8 cellular contexts compared by ENCODE assay signal in genomic region chr3:27677554-27677953, GRCh38. TPM values are rescaled to one million over a fixed set of nuclear protein-coding genes. Genes with fewer than 3 reads are reported as not detected.
DNase-seq lines count a peak whose midpoint lies in the region; ATAC-seq and TF ChIP-seq lines count a peak whose summit lies in the region.
"Had no signal": no experiment of that assay in that cellular context is flagged by ENCODE, and none has a peak within 500 bp of the region (broad histone marks: within the 10 kb centered on the region; RNA-seq: fewer than 3 reads in every experiment).

No MANE protein-coding gene starts in this region.

- intact Hi-C loops in ascending aorta (cut with DNase I), result loop anchor here (1.0 to 5.0 kb wide), 5 partner anchors 44 to 193 kb away; partner anchors contain the start of gene SLC4A7
- intact Hi-C loops in heart right ventricle (cut with DNase I), result loop anchor here in 5 of 10 donors (5.0 to 10.0 kb wide), 5 partner anchors 113 to 543 kb away; partner anchors contain the start of gene SLC4A7 (in 1 of the 5)

- no peaks in the 10 kb centered on the region for H3K9me3 ChIP-seq in ascending aorta
- H3K9me3 ChIP-seq in heart right ventricle, result no peaks in the 10 kb centered on the region

- ATAC-seq in heart right ventricle, result peak; percentile 43 to 89 (median 68)

- WGBS in heart right ventricle, 2 donors, result 76 to 90% methylated on average over 3 of the region's 3 CpGs

- H3K36me3 ChIP-seq in ascending aorta (no peaks in the 10 kb centered on the region), heart right ventricle (no peaks in the 10 kb centered on the region)

- H3K4me1 ChIP-seq in ascending aorta, result peaks cover 3 to 24% of the 10 kb centered on the region in 2 donors
- H3K4me1 ChIP-seq in heart right ventricle, result peaks cover 0 to 13% (median 10%) of the 10 kb centered on the region in 9 donors

- H3K4me3 ChIP-seq in HFF-Myc (replicated peaks; ENCODE audit: low read depth, low read length) (no peak overlapping the region), ascending aorta (no peak overlapping the region), heart right ventricle (no peak overlapping the region)

- H3K27ac ChIP-seq in ascending aorta (peak overlapping the region; percentile 62 to 64), heart right ventricle (peak overlapping the region in 1 of 10 donors; percentile 34)

- no peak for TF ChIP-seq CTCF in HFF-Myc (IDR thresholded peaks at IDR 0.05; ENCODE audit: low read depth, low read length, missing control alignments)
- no peak for TF ChIP-seq CTCF in ascending aorta (IDR thresholded peaks at IDR 0.05)
- TF ChIP-seq CTCF in heart right ventricle (IDR thresholded peaks at IDR 0.05), result no peak
- no peak for TF ChIP-seq CTCF in GM20000 (IDR thresholded peaks at IDR 0.05; ENCODE audit: extremely low read depth, missing control alignments)

- DNase-seq in HFF-Myc (ENCODE audit: extremely low read depth, low read depth) (peak; percentile 22), ascending aorta (ENCODE audit: low spot score in 2 of 2) (peak in 1 of 2 donors; percentile 83), heart right ventricle (no peak), stromal cell of bone marrow (ENCODE audit: low read depth) (peak; percentile 97), ecto neural progenitor cell (ENCODE audit: low spot score) (no peak), GM20000 (ENCODE audit: low spot score) (no peak), foreskin melanocyte (no peak)
- DNase-seq: NCI-H1417 had no signal

- H3K27me3 ChIP-seq in ascending aorta (no peaks in the 10 kb centered on the region), heart right ventricle (no peaks in the 10 kb centered on the region)

RNA-seq across cellular contexts. Expression of gene EOMES, which starts 44.6 kb away (rescaled TPM):
- total RNA-seq in ascending aorta (not detected), heart right ventricle (under 1 TPM in 7 of 10 donors, not detected in 3; 0.09 to 0.76 (median 0.19) TPM)
- under 1 TPM; 0.01 to 0.07 TPM for polyA plus RNA-seq in heart right ventricle

Comparison
In these comparisons a context has a peak if more than half of its experiments do, and no peak if none do; other contexts are left out.
1. DNase-seq: peak in HFF-Myc (single experiment) and stromal cell of bone marrow (single experiment); none in heart right ventricle (0 of 2), ecto neural progenitor cell (single experiment), GM20000 (single experiment) and foreskin melanocyte (single experiment).